Comparison of ENCODE assay signal across 15 cellular contexts in the genomic region with DNA sequence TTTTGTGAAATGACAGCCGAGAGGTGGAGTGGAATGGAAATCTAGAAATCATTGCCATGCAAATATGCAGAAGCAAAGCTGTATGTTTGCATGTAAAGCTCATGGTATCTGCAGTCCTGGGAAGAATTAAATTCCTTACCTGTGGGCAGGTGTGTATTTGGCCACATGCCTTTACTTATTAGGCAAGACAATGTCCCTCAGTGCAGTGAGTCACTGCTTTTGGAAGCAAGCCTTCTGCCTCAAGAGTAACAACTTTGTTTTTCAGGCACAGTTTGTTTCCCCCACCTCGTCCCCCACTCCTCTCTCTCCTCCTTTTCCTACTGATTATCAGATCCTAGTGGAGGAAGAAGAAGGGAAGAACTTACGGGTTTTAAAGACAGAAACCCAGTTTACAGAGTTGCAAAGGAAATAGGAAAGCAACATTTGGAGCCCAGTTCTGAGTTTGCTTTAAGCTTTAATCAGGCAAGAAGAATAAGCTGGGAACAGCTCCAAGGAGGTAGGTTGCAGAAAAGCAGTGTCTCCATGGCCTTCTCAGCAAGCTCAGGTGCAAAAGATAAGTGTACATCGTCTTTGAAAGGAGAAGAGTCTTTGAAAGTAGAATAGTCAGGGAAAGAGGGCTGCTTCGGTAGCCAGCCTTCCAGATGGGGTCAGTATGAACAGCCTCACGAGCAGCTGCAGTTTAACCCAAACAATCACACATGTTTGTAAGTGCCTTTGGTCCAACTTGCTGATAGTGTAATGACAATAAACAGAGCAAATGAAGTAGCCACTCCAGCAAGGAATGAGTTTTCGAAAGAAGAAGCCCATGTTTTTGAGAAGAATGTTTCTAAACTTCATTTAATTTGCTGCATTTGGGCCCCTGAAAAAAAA.
DNase-seq lines count a peak whose midpoint lies in the region; ATAC-seq and TF ChIP-seq lines count a peak whose summit lies in the region.
"Had no signal": no experiment of that assay in that cellular context is flagged by ENCODE, and none has a peak within 500 bp of the region (broad histone marks: within the 10 kb centered on the region; RNA-seq: fewer than 3 reads in every experiment).

No MANE protein-coding gene starts in this region.

- H3K27ac Mint-ChIP-seq in neural progenitor cell: no peak overlapping the region

- TF ChIP-seq CTCF in OCI-LY3 (IDR thresholded peaks at IDR 0.05; ENCODE audit: low read depth, low read length): 0 out of 2 replicates have a peak, but pooled peaks have one; percentile 9
- no peak for TF ChIP-seq CTCF in fibroblast of pulmonary artery (IDR thresholded peaks at IDR 0.05; ENCODE audit: low read length, missing control alignments)
- TF ChIP-seq CTCF in neural progenitor cell (IDR thresholded peaks at IDR 0.05): no peak

- no peak overlapping the region for H3K4me3 ChIP-seq in OCI-LY3 (ENCODE audit: low read length)
- no peak overlapping the region for H3K4me3 ChIP-seq in fibroblast of pulmonary artery (replicated peaks; ENCODE audit: low read depth, low read length)
- no peak overlapping the region for H3K4me3 ChIP-seq in neural progenitor cell

- H3K4me1 ChIP-seq in OCI-LY3 (ENCODE audit: low read length): no peaks in the 10 kb centered on the region
- H3K4me1 ChIP-seq in neural progenitor cell: peaks cover 18% of the 10 kb centered on the region

- H3K9me3 ChIP-seq in OCI-LY3 (ENCODE audit: insufficient read depth, low read length) (no peaks in the 10 kb centered on the region), neural progenitor cell (ENCODE audit: low read depth) (no peaks in the 10 kb centered on the region)

- no peaks in the 10 kb centered on the region for H3K36me3 Mint-ChIP-seq in neural progenitor cell

- peak overlapping the region; percentile 51; the same call in 1 of the 2 replicates for H2AFZ ChIP-seq in OCI-LY3 (ENCODE audit: low read depth, low read length)
- H2AFZ ChIP-seq in neural progenitor cell (replicated peaks): peak overlapping the region; percentile 97

- ATAC-seq in GM18907 (IDR thresholded peaks at IDR 0.05; ENCODE audit: unreplicated experiment): no peak
- ATAC-seq: stimulated activated naive CD8-positive, alpha-beta T cell treated with anti-CD3 and anti-CD28 coated beads, Interleukin-15, Interleukin-2, amounts not matched to agents 100 U/mL and 50 U/mL, for 24 hours had no signal

- peaks cover 2% of the 10 kb centered on the region for H3K27me3 Mint-ChIP-seq in neural progenitor cell (ENCODE audit: insufficient read depth, low read depth)

- no peaks in the 10 kb centered on the region for H3F3A ChIP-seq in neural progenitor cell (ENCODE audit: low read depth)

- no peaks in the 10 kb centered on the region for H3K36me3 ChIP-seq in OCI-LY3 (replicated peaks; ENCODE audit: low read depth, low read length)
- no peaks in the 10 kb centered on the region for H3K36me3 ChIP-seq in neural progenitor cell

- no peaks in the 10 kb centered on the region for H3K79me2 ChIP-seq in OCI-LY3 (ENCODE audit: low read length)
- no peaks in the 10 kb centered on the region for H3K79me2 ChIP-seq in neural progenitor cell (ENCODE audit: low read depth)

- no peaks in the 10 kb centered on the region for H3K9me3 Mint-ChIP-seq in neural progenitor cell

- H4K20me1 ChIP-seq in OCI-LY3 (ENCODE audit: insufficient read depth, low read length): no peaks in the 10 kb centered on the region
- no peaks in the 10 kb centered on the region for H4K20me1 ChIP-seq in neural progenitor cell (ENCODE audit: low read depth)

- H3K4me1 Mint-ChIP-seq in neural progenitor cell: peaks cover 6% of the 10 kb centered on the region

- H3K27me3 ChIP-seq in OCI-LY3 (ENCODE audit: low read depth, low read length): no peaks in the 10 kb centered on the region
- no peaks in the 10 kb centered on the region for H3K27me3 ChIP-seq in neural progenitor cell

- H3K9ac ChIP-seq in OCI-LY3 (ENCODE audit: low read length) (no peak overlapping the region), neural progenitor cell (no peak overlapping the region)

- H3K4me3 Mint-ChIP-seq in neural progenitor cell: no peak overlapping the region

- H3K27ac ChIP-seq in OCI-LY3 (ENCODE audit: low read length) (no peak overlapping the region), neural progenitor cell (no peak overlapping the region)

- DNase-seq in H4 (ENCODE audit: low spot score) (peak; percentile 36), fibroblast of pulmonary artery (ENCODE audit: low read depth) (peak; percentile 59), neural progenitor cell (ENCODE audit: low spot score) (no peak), cortex of kidney (lab: John Stamatoyannopoulos, UW) (no peak), activated gamma-delta T cell treated with Interleukin-2 at 50 U/mL for 16 hours (no peak)
- no peak for DNase-seq in activated CD4-positive, alpha-beta T cell treated with anti-CD3 and anti-CD28 coated beads for 1 hour
- DNase-seq: activated CD4-positive, alpha-beta T cell treated with anti-CD3 and anti-CD28 coated beads, Interleukin-2, amount 50 U/mL, for 1 hour; activated effector memory CD4-positive, alpha-beta T cell treated with anti-CD3 and anti-CD28 coated beads, Interleukin-2, amount 50 U/mL, for 16 hours; cerebellar nuclear complex; head of caudate nucleus; NCI-H1930; stimulated activated CD4-positive, alpha-beta T cell treated with anti-CD3 and anti-CD28 coated beads, Interleukin-2, amount 100 ng/mL, for 24 hours; stimulated activated naive CD8-positive, alpha-beta T cell treated with anti-CD3 and anti-CD28 coated beads, Interleukin-15, Interleukin-2, amounts not matched to agents 100 U/mL and 50 U/mL, for 24 hours had no signal

- H3K4me2 ChIP-seq in OCI-LY3 (ENCODE audit: low read length) (no peak overlapping the region), neural progenitor cell (no peak overlapping the region)

Comparison
In these comparisons a context has a peak if more than half of its experiments do, and no peak if none do; other contexts are left out.
1. DNase-seq: peak in H4 (single experiment) and fibroblast of pulmonary artery (single experiment); none in neural progenitor cell (single experiment), cortex of kidney (single experiment), activated gamma-delta T cell treated with Interleukin-2 at 50 U/mL for 16 hours (single experiment) and activated CD4-positive, alpha-beta T cell treated with anti-CD3 and anti-CD28 coated beads for 1 hour (single experiment).